ENCODE assay signal across 1 cellular context in the genomic region with DNA sequence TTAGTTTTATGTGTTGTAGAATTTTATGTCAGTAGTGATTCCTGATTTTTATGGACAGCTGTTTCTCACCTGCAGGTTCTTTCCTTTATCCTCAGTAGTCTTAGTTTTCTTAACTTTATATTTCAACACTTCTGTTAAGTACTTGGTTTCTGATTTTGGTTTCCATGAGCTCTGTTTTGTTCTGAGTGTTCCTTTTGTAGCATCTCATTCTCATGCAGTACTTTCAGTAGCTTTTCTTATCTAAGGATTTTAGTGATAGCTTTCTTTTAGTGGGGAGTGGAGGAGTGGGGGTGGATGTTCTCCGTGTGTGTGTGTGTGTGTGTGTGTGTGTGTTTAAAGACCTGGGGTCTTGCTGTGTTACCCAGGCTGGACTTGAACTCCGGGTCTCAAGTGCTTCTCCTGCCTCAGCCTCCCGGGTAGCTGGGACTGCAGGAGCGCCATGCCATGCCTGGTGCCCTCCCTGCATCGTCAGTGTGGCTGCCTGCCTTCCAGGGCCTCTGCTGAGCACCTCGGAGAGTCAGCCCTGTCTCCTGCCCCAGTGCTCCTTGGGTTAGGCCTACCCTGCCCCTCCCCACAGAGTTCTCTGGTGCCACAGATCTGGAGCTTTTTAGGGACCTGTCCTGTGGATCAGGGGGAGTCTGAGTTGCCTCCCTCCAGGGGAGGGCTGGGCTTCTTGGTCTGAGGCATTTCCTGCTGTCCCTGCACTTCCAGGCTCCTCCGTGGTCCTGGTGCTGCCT.
TF ChIP-seq lines count a peak whose summit lies in the region.

No MANE protein-coding gene starts in this region.

TF ChIP-seq in GM23338, 12 proteins besides CTCF, POLR2A, EP300 and RAD21 (continued from another document):
- TF ChIP-seq, protein P1, sequence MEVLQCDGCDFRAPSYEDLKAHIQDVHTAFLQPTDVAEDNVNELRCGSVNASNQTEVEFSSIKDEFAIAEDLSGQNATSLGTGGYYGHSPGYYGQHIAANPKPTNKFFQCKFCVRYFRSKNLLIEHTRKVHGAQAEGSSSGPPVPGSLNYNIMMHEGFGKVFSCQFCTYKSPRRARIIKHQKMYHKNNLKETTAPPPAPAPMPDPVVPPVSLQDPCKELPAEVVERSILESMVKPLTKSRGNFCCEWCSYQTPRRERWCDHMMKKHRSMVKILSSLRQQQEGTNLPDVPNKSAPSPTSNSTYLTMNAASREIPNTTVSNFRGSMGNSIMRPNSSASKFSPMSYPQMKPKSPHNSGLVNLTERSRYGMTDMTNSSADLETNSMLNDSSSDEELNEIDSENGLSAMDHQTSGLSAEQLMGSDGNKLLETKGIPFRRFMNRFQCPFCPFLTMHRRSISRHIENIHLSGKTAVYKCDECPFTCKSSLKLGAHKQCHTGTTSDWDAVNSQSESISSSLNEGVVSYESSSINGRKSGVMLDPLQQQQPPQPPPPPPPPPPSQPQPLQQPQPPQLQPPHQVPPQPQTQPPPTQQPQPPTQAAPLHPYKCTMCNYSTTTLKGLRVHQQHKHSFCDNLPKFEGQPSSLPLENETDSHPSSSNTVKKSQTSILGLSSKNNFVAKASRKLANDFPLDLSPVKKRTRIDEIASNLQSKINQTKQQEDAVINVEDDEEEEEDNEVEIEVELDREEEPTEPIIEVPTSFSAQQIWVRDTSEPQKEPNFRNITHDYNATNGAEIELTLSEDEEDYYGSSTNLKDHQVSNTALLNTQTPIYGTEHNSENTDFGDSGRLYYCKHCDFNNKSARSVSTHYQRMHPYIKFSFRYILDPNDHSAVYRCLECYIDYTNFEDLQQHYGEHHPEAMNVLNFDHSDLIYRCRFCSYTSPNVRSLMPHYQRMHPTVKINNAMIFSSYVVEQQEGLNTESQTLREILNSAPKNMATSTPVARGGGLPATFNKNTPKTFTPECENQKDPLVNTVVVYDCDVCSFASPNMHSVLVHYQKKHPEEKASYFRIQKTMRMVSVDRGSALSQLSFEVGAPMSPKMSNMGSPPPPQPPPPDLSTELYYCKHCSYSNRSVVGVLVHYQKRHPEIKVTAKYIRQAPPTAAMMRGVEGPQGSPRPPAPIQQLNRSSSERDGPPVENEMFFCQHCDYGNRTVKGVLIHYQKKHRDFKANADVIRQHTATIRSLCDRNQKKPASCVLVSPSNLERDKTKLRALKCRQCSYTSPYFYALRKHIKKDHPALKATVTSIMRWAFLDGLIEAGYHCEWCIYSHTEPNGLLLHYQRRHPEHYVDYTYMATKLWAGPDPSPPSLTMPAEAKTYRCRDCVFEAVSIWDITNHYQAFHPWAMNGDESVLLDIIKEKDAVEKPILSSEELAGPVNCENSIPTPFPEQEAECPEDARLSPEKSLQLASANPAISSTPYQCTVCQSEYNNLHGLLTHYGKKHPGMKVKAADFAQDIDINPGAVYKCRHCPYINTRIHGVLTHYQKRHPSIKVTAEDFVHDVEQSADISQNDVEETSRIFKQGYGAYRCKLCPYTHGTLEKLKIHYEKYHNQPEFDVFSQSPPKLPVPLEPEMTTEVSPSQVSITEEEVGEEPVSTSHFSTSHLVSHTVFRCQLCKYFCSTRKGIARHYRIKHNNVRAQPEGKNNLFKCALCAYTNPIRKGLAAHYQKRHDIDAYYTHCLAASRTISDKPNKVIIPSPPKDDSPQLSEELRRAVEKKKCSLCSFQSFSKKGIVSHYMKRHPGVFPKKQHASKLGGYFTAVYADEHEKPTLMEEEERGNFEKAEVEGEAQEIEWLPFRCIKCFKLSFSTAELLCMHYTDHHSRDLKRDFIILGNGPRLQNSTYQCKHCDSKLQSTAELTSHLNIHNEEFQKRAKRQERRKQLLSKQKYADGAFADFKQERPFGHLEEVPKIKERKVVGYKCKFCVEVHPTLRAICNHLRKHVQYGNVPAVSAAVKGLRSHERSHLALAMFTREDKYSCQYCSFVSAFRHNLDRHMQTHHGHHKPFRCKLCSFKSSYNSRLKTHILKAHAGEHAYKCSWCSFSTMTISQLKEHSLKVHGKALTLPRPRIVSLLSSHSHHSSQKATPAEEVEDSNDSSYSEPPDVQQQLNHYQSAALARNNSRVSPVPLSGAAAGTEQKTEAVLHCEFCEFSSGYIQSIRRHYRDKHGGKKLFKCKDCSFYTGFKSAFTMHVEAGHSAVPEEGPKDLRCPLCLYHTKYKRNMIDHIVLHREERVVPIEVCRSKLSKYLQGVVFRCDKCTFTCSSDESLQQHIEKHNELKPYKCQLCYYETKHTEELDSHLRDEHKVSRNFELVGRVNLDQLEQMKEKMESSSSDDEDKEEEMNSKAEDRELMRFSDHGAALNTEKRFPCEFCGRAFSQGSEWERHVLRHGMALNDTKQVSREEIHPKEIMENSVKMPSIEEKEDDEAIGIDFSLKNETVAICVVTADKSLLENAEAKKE (CRISPR knock-in tag; IDR thresholded peaks at IDR 0.05), result no peak
- TF ChIP-seq CREB1 (CRISPR knock-in tag; IDR thresholded peaks at IDR 0.05; ENCODE audit: low read depth) (no peak), REST (IDR thresholded peaks at IDR 0.05; ENCODE audit: unreplicated experiment) (no peak)
